In the genomic region with DNA sequence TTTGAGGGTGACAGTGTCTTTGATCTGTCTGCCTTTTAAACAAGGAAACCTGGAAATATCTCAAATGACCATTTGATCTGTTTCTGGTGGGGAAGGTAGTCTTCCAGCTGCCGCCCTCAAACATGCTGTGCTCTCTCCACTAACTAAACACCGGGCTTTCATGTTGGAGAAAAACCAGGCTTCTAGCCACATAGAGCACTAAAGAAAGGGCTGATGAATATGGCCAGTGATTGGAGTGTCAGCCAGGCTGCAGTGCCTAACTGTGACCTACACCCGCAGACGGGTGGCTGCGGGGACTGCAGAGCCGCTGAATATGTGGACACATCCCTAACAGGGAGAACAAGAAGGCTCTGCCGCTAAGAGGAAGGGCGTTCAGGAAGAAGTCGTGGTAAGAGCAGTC, we compare ENCODE assay signal across 14 cellular contexts.
"Had no signal": no experiment of that assay in that cellular context is flagged by ENCODE, and none has a peak within 500 bp of the region (broad histone marks: within the 10 kb centered on the region; RNA-seq: fewer than 3 reads in every experiment).

No MANE protein-coding gene starts in this region.

- H3K9me3 Mint-ChIP-seq: activated CD4-positive, alpha-beta T cell treated with anti-CD3 and anti-CD28 coated beads, Interleukin-2, amount 10 ng/mL, durations not matched to agents 7 days and 5 days; activated naive CD4-positive, alpha-beta T cell treated with anti-CD3 and anti-CD28 coated beads, Interleukin-2, amount 10 ng/mL, durations not matched to agents 7 days and 5 days; activated T-cell treated with anti-CD3 and anti-CD28 coated beads, Interleukin-2, amount 50 U/mL, for 24 hours had no signal

- DNase-seq: activated CD4-positive, alpha-beta T cell treated with anti-CD3 and anti-CD28 coated beads, Interleukin-2, amount 10 ng/mL, durations not matched to agents 7 days and 5 days; activated CD8-positive, alpha-beta T cell treated with anti-CD3 and anti-CD28 coated beads, Interleukin-2, amount 10 ng/mL, durations not matched to agents 7 days and 5 days; activated naive CD4-positive, alpha-beta T cell treated with anti-CD3 and anti-CD28 coated beads, Interleukin-2, amount 10 ng/mL, durations not matched to agents 7 days and 5 days; activated naive CD8-positive, alpha-beta T cell treated with anti-CD3 and anti-CD28 coated beads, Interleukin-2, amount 50 U/mL, for 24 hours; activated T-cell treated with anti-CD3 and anti-CD28 coated beads, Interleukin-2, amount 50 U/mL, for 24 hours; effector CD8-positive, alpha-beta T cell; mesendoderm; stimulated activated CD4-positive, alpha-beta T cell treated with anti-CD3 and anti-CD28 coated beads, Interleukin-2, amount 100 ng/mL, for 24 hours; stimulated activated naive CD8-positive, alpha-beta T cell treated with anti-CD3 and anti-CD28 coated beads, Interleukin-15, Interleukin-2, amounts not matched to agents 100 U/mL and 50 U/mL, for 24 hours; T-helper 1 cell; T-helper 9 cell; transverse colon had no signal

- H3K4me1 Mint-ChIP-seq: activated CD4-positive, alpha-beta T cell treated with anti-CD3 and anti-CD28 coated beads, Interleukin-2, amount 10 ng/mL, durations not matched to agents 7 days and 5 days; activated naive CD4-positive, alpha-beta T cell treated with anti-CD3 and anti-CD28 coated beads, Interleukin-2, amount 10 ng/mL, durations not matched to agents 7 days and 5 days; activated naive CD8-positive, alpha-beta T cell treated with anti-CD3 and anti-CD28 coated beads, Interleukin-2, amount 50 U/mL, for 24 hours had no signal

- H3K36me3 Mint-ChIP-seq: activated naive CD4-positive, alpha-beta T cell treated with anti-CD3 and anti-CD28 coated beads, Interleukin-2, amount 10 ng/mL, durations not matched to agents 7 days and 5 days; natural killer cell treated with Interleukin-12 subunit alpha and Interleukin-12 subunit beta and Interleukin-15 and Interleukin-18, amount 100 ng/mL, for 72 hours had no signal

- H3K27ac Mint-ChIP-seq: activated CD4-positive, alpha-beta T cell treated with anti-CD3 and anti-CD28 coated beads, Interleukin-2, amount 10 ng/mL, durations not matched to agents 7 days and 5 days; activated CD8-positive, alpha-beta T cell treated with anti-CD3 and anti-CD28 coated beads, Interleukin-2, amount 10 ng/mL, durations not matched to agents 7 days and 5 days; activated naive CD4-positive, alpha-beta T cell treated with anti-CD3 and anti-CD28 coated beads, Interleukin-2, amount 10 ng/mL, durations not matched to agents 7 days and 5 days; activated naive CD8-positive, alpha-beta T cell treated with anti-CD3 and anti-CD28 coated beads, Interleukin-2, amount 50 U/mL, for 24 hours; activated T-cell treated with anti-CD3 and anti-CD28 coated beads, Interleukin-2, amount 50 U/mL, for 24 hours; natural killer cell treated with Interleukin-12 subunit alpha and Interleukin-12 subunit beta and Interleukin-15 and Interleukin-18, amount 100 ng/mL, for 72 hours; progenitor cell of endocrine pancreas had no signal

- H3K27me3 Mint-ChIP-seq: activated CD4-positive, alpha-beta T cell treated with anti-CD3 and anti-CD28 coated beads, Interleukin-2, amount 10 ng/mL, durations not matched to agents 7 days and 5 days; activated naive CD4-positive, alpha-beta T cell treated with anti-CD3 and anti-CD28 coated beads, Interleukin-2, amount 10 ng/mL, durations not matched to agents 7 days and 5 days; activated T-cell treated with anti-CD3 and anti-CD28 coated beads, Interleukin-2, amount 50 U/mL, for 24 hours; natural killer cell treated with Interleukin-12 subunit alpha and Interleukin-12 subunit beta and Interleukin-15 and Interleukin-18, amount 100 ng/mL, for 72 hours; progenitor cell of endocrine pancreas had no signal

- H3K4me3 Mint-ChIP-seq: activated CD4-positive, alpha-beta T cell treated with anti-CD3 and anti-CD28 coated beads, Interleukin-2, amount 10 ng/mL, durations not matched to agents 7 days and 5 days; activated CD8-positive, alpha-beta T cell treated with anti-CD3 and anti-CD28 coated beads, Interleukin-2, amount 10 ng/mL, durations not matched to agents 7 days and 5 days; activated naive CD4-positive, alpha-beta T cell treated with anti-CD3 and anti-CD28 coated beads, Interleukin-2, amount 10 ng/mL, durations not matched to agents 7 days and 5 days; activated naive CD8-positive, alpha-beta T cell treated with anti-CD3 and anti-CD28 coated beads, Interleukin-2, amount 50 U/mL, for 24 hours; activated T-cell treated with anti-CD3 and anti-CD28 coated beads, Interleukin-2, amount 50 U/mL, for 24 hours; natural killer cell treated with Interleukin-12 subunit alpha and Interleukin-12 subunit beta and Interleukin-15 and Interleukin-18, amount 100 ng/mL, for 72 hours had no signal

- ATAC-seq: activated CD8-positive, alpha-beta T cell treated with anti-CD3 and anti-CD28 coated beads, Interleukin-2, amount 10 ng/mL, durations not matched to agents 7 days and 5 days; activated naive CD8-positive, alpha-beta T cell treated with anti-CD3 and anti-CD28 coated beads, Interleukin-2, amount 50 U/mL, for 24 hours; natural killer cell treated with Interleukin-12 subunit alpha and Interleukin-12 subunit beta and Interleukin-15 and Interleukin-18, amount 100 ng/mL, for 72 hours; stimulated activated naive CD8-positive, alpha-beta T cell treated with anti-CD3 and anti-CD28 coated beads, Interleukin-15, Interleukin-2, amounts not matched to agents 100 U/mL and 50 U/mL, for 24 hours had no signal
